8 cellular contexts compared by ENCODE assay signal in the genomic region with DNA sequence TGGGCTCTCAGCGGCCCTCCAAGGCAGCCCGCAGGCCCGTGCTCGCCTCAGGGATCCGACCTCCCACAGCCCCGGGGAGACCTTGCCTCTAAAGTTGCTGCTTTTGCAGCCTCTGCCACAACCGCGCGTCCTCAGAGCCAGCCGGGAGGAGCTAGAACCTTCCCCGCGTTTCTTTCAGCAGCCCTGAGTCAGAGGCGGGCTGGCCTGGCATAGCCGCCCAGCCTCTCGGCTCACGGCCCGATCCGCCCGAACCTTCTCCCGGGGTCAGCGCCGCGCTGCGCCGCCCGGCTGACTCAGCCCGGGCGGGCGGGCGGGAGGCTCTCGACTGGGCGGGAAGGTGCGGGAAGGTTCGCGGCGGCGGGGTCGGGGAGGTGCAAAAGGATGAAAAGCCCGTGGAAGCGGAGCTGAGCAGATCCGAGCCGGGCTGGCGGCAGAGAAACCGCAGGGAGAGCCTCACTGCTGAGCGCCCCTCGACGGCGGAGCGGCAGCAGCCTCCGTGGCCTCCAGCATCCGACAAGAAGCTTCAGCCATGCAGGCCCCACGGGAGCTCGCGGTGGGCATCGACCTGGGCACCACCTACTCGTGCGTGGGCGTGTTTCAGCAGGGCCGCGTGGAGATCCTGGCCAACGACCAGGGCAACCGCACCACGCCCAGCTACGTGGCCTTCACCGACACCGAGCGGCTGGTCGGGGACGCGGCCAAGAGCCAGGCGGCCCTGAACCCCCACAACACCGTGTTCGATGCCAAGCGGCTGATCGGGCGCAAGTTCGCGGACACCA. TPM values are rescaled to one million over a fixed set of nuclear protein-coding genes. Genes with fewer than 3 reads are reported as not detected.
DNase-seq lines count a peak whose midpoint lies in the region; ATAC-seq, FAIRE-seq and TF ChIP-seq lines count a peak whose summit lies in the region.
"Not testable (repeated sequence)": the region's sequence is repeated elsewhere in the genome, so short reads cannot be mapped to it uniquely, and the experiment has no call there.
"Had no signal": no experiment of that assay in that cellular context is flagged by ENCODE, and none has a peak within 500 bp of the region (broad histone marks: within the 10 kb centered on the region; RNA-seq: fewer than 3 reads in every experiment).

No MANE protein-coding gene starts in this region.

- TF ChIP-seq EP300 in H1 (IDR thresholded peaks at IDR 0.05; ENCODE audit: borderline replicate concordance in 1 of 2, low read depth in 2 of 2, low read length in 2 of 2), result not testable (repeated sequence)

- not testable (repeated sequence) for H3K14ac ChIP-seq in H1 (ENCODE audit: insufficient read length)

- peak overlapping the region; percentile 26 to 55; a peak in 3 of 4 replicates for H3K4me2 ChIP-seq in H1 (ENCODE audit: insufficient read depth in 1 of 2, low read depth in 2 of 2, low read length in 2 of 2)

- 0 out of 2 replicates have a peak overlapping the region, but pooled peaks have one; percentile 19 for H3K18ac ChIP-seq in H1 (ENCODE audit: extremely low read depth, low read length)

- ATAC-seq in activated naive CD4-positive, alpha-beta T cell treated with anti-CD3 and anti-CD28 coated beads, Interleukin-2, amount 50 U/mL, for 72 hours, result peak; percentile 50 to 57
- ATAC-seq in Right ventricle myocardium superior (ENCODE audit: poor library complexity), result peak; percentile 73
- peak; percentile 72 for ATAC-seq in lung (ENCODE audit: insufficient read depth, low FRiP score)

- H3K23ac ChIP-seq in H1 (ENCODE audit: insufficient read length), result not testable (repeated sequence)

- CTCF ChIA-PET in RWPE1 (lab: Yijun Ruan, JAX); H1 (lab: Charles Lee; ENCODE audit: partially characterized antibody): not testable (repeated sequence)

- not testable (repeated sequence) for H4K91ac ChIP-seq in H1 (replicated peaks; ENCODE audit: insufficient read length, low read length)

- not testable (repeated sequence) for H3K36me3 Mint-ChIP-seq in activated naive CD4-positive, alpha-beta T cell treated with anti-CD3 and anti-CD28 coated beads, Interleukin-2, amount 50 U/mL, for 72 hours

- H3K4me3 ChIP-seq in H1 (ENCODE audit: extremely low read depth in 1 of 4, insufficient read depth in 2 of 4, low read depth in 3 of 4, low read length in 4 of 4) (peak overlapping the region in 2 of 4 experiments; percentile 12 to 42; a peak in 4 of 8 replicates), skin epidermis (peak overlapping the region in 4 of 7 experiments; percentile 14 to 30 (median 23))
- not testable (repeated sequence) for H3K4me3 ChIP-seq in lung

- not testable (repeated sequence) for H2BK12ac ChIP-seq in H1 (ENCODE audit: low read depth, low read length)

- not testable (repeated sequence) for H3K9me3 Mint-ChIP-seq in activated naive CD4-positive, alpha-beta T cell treated with anti-CD3 and anti-CD28 coated beads, Interleukin-2, amount 50 U/mL, for 72 hours

- not testable (repeated sequence) for TF ChIP-seq POLR2A in H1 (IDR thresholded peaks at IDR 0.05; ENCODE audit: control extremely low read depth in 1 of 2, low read depth in 2 of 2, low read length in 2 of 2)

- H4K8ac ChIP-seq in H1 (ENCODE audit: extremely low read depth, insufficient read depth, low read length), result not testable (repeated sequence)

- TF ChIP-seq CTCF in RWPE1 (conservative IDR thresholded peaks at IDR 0.05; ENCODE audit: low read depth); H1 (IDR thresholded peaks at IDR 0.05; ENCODE audit: control extremely low read depth in 1 of 3, insufficient read depth in 1 of 3, low read depth in 1 of 3, low read length in 3 of 3); lung (IDR thresholded peaks at IDR 0.05; ENCODE audit: control extremely low read depth, extremely low read depth): not testable (repeated sequence)

- not testable (repeated sequence) for H4K20me1 ChIP-seq in H1 (replicated peaks in 1 of 2; ENCODE audit: control insufficient read depth in 1 of 2, insufficient read depth in 2 of 2, low read length in 2 of 2)

- not testable (repeated sequence) for H3K9ac ChIP-seq in H1 (replicated peaks in 1 of 4; ENCODE audit: extremely low read depth in 1 of 4, low read depth in 3 of 4, low read length in 3 of 4)

- intact Hi-C loops in Right ventricle myocardium superior (cut with DNase I), result not testable (repeated sequence)

- H2AFZ ChIP-seq in H1 (ENCODE audit: low read length), result not testable (repeated sequence)

- not testable (repeated sequence) for H3K9me3 ChIP-seq in H1 (ENCODE audit: insufficient read depth in 2 of 2, low read depth in 1 of 2, low read length in 1 of 2); lung (ENCODE audit: control insufficient read depth in 2 of 2, insufficient read depth in 1 of 2, low read length in 1 of 2)

- not testable (repeated sequence) for H3K27ac Mint-ChIP-seq in activated naive CD4-positive, alpha-beta T cell treated with anti-CD3 and anti-CD28 coated beads, Interleukin-2, amount 50 U/mL, for 72 hours

- peak; percentile 55 for DNase-seq in EL
- DNase-seq in RWPE1 (ENCODE audit: low spot score), result peak; percentile 78
- DNase-seq in activated naive CD4-positive, alpha-beta T cell treated with anti-CD3 and anti-CD28 coated beads, Interleukin-2, amount 50 U/mL, for 72 hours (ENCODE audit: low spot score in 2 of 2), result not testable (repeated sequence)
- peak; percentile 23 to 83 for DNase-seq in H1 (ENCODE audit: low read depth in 1 of 2, low spot score in 2 of 2)
- peak; percentile 56 for DNase-seq in Right ventricle myocardium superior
- peak; percentile 32 for DNase-seq in lung (ENCODE audit: low spot score)

- FAIRE-seq in H1 (lab: Jason Lieb, UNC), result not testable (repeated sequence)

- H3K4ac ChIP-seq in H1 (replicated peaks; ENCODE audit: insufficient read length, low read depth, low read length), result not testable (repeated sequence)

- H3K27ac ChIP-seq in RWPE1; H1 (ENCODE audit: low read depth, low read length); lung (ENCODE audit: low read depth in 1 of 2, low read length in 1 of 2); skin epidermis: not testable (repeated sequence)

- H3K56ac ChIP-seq in H1 (replicated peaks; ENCODE audit: insufficient read length, low read depth, low read length), result not testable (repeated sequence)

- H2BK15ac ChIP-seq in H1 (ENCODE audit: low read length), result not testable (repeated sequence)

- 33% methylated on average over 28 of the region's 78 CpGs; no CpG with 5 or more reads in 1 of the 2 experiments for WGBS in H1 (ENCODE audit: extremely low coverage in 1 of 2, insufficient coverage in 1 of 2, insufficient read length in 1 of 2, insufficient replicate concordance in 2 of 2, low coverage in 1 of 2, low lambda C conversion rate in 2 of 2, missing lambda C conversion rate in 1 of 2), 2 experiments
- WGBS in lung, 2 donors, result 29 to 37% methylated on average over 51 to 58 of the region's 78 CpGs

- not testable (repeated sequence) for H3K4me1 ChIP-seq in H1 (replicated peaks in 1 of 4; ENCODE audit: control insufficient read depth in 3 of 4, insufficient read depth in 4 of 4, low read length in 3 of 4); lung (ENCODE audit: control insufficient read depth in 2 of 2, insufficient read depth in 2 of 2, low read length in 2 of 2)

- not testable (repeated sequence) for TF ChIP-seq RAD21 in H1 (IDR thresholded peaks at IDR 0.05 in 1 of 2, conservative IDR thresholded peaks at IDR 0.05 in 1 of 2; ENCODE audit: low read depth in 2 of 2, low read length in 2 of 2)

- not testable (repeated sequence) for H2BK120ac ChIP-seq in H1 (replicated peaks; ENCODE audit: low read depth, low read length)

- H2BK20ac ChIP-seq in H1 (ENCODE audit: low read length), result not testable (repeated sequence)

- POLR2A ChIA-PET in RWPE1 (lab: Yijun Ruan, JAX; ENCODE audit: low non-redundant PET); H1 (lab: Charles Lee; ENCODE audit: partially characterized antibody): not testable (repeated sequence)

- H3K27me3 ChIP-seq in H1 (replicated peaks in 1 of 4; ENCODE audit: control insufficient read depth in 3 of 4, extremely low read depth in 1 of 4, insufficient read depth in 3 of 4, low read length in 3 of 4), result peaks cover 0 to 23% (median 13%) of the 10 kb centered on the region in 4 experiments; a peak in 5 of 7 replicates
- H3K27me3 ChIP-seq in lung (ENCODE audit: control insufficient read depth, insufficient read depth), result not testable (repeated sequence)

- H3K79me2 ChIP-seq in H1 (ENCODE audit: control insufficient read depth in 1 of 2, insufficient read depth in 2 of 2, low read length in 2 of 2), result not testable (repeated sequence)

- H3K79me1 ChIP-seq in H1 (ENCODE audit: low read depth, low read length), result not testable (repeated sequence)

- not testable (repeated sequence) for H3K36me3 ChIP-seq in H1 (ENCODE audit: control insufficient read depth in 2 of 4, insufficient read depth in 4 of 4, low read length in 3 of 4); lung (ENCODE audit: control insufficient read depth in 2 of 2, insufficient read depth in 2 of 2, low read length in 2 of 2)

- H2AK5ac ChIP-seq in H1 (ENCODE audit: low read depth, low read length), result not testable (repeated sequence)

- H3K23me2 ChIP-seq in H1 (ENCODE audit: low read depth, low read length), result not testable (repeated sequence)

- H2BK5ac ChIP-seq in H1 (ENCODE audit: low read depth, low read length), result not testable (repeated sequence)

- not testable (repeated sequence) for H4K5ac ChIP-seq in H1 (ENCODE audit: insufficient read length, low read depth, low read length)

RNA-seq across cellular contexts. Expression of a gene that starts 25.0 kb away (rescaled TPM):
- not detected for total RNA-seq in activated naive CD4-positive, alpha-beta T cell treated with anti-CD3 and anti-CD28 coated beads, Interleukin-2, amount 50 U/mL, for 72 hours
- not detected in 2 replicates for total RNA-seq in H1 (2021; fragmentation: NEBNext Ultra II Directional; extraction: Animal tissue kit (Norgen Biotek cat#: 25700))
- polyA plus RNA-seq in H1 (2011; rRNA removed) (not detected in 2 replicates), lung (10 to 100 TPM in 1 of 2 donors, 1 to 10 TPM in 1; 1.8 to 79.0 TPM)
- polyA plus RNA-seq in H1 (2011; cell fraction: cytosol; rRNA removed), result not detected
- polyA plus RNA-seq in H1 (2011; cell fraction: nucleus; rRNA removed), result not detected
- not detected in 4 replicates for polyA plus RNA-seq in H1 (2012, experiment 1 of 2)
- polyA plus RNA-seq in H1 (2012, experiment 2 of 2), result not detected
- not detected for polyA plus RNA-seq in H1 (2013, experiment 1 of 2)
- polyA plus RNA-seq in H1 (2013, experiment 2 of 2), result not detected
- not detected in 2 replicates for polyA minus RNA-seq in H1 (2011; rRNA and poly(A)+ RNA removed)
- polyA minus RNA-seq in H1 (2011; cell fraction: cytosol; rRNA and poly(A)+ RNA removed), result not detected
- not detected for polyA minus RNA-seq in H1 (2011; cell fraction: nucleus; rRNA and poly(A)+ RNA removed)
- total RNA-seq in Right ventricle myocardium superior (1.8 TPM), lung (10 to 100 TPM in 1 of 2 donors, 1 to 10 TPM in 1; 9.9 to 15.7 TPM)
- total RNA-seq: activated T-helper 1 cell treated with anti-CD3 and anti-CD28 coated beads, Interleukin-12 subunit alpha, Interleukin-12 subunit beta, Interleukin-2, Interleukin-4 antibody, amounts not matched to agents 30 ng/mL and 10 ng/mL and 1 ng/mL, durations not matched to agents 14 hours and 24 hours and 36 hours had no signal

RNA-seq across cellular contexts. Expression of a gene that starts 56.3 kb away (rescaled TPM):
- total RNA-seq in activated naive CD4-positive, alpha-beta T cell treated with anti-CD3 and anti-CD28 coated beads, Interleukin-2, amount 50 U/mL, for 72 hours, result under 1 TPM; 0.16 to 0.59 TPM
- total RNA-seq in H1 (2021; fragmentation: NEBNext Ultra II Directional; extraction: Animal tissue kit (Norgen Biotek cat#: 25700)), result not detected in 2 replicates
- polyA plus RNA-seq in H1 (2011; rRNA removed) (not detected in 2 replicates), lung (100 to 1,000 TPM in 1 of 2 donors, 10 to 100 TPM in 1; 27.1 to 211 TPM)
- not detected for polyA plus RNA-seq in H1 (2011; cell fraction: cytosol; rRNA removed)
- polyA plus RNA-seq in H1 (2011; cell fraction: nucleus; rRNA removed), result not detected
- not detected in 4 replicates for polyA plus RNA-seq in H1 (2012, experiment 1 of 2)
- polyA plus RNA-seq in H1 (2012, experiment 2 of 2), result not detected
- polyA plus RNA-seq in H1 (2013, experiment 1 of 2), result not detected
- not detected for polyA plus RNA-seq in H1 (2013, experiment 2 of 2)
- not detected in 2 replicates for polyA minus RNA-seq in H1 (2011; rRNA and poly(A)+ RNA removed)
- not detected for polyA minus RNA-seq in H1 (2011; cell fraction: cytosol; rRNA and poly(A)+ RNA removed)
- not detected for polyA minus RNA-seq in H1 (2011; cell fraction: nucleus; rRNA and poly(A)+ RNA removed)
- total RNA-seq in Right ventricle myocardium superior (23.0 TPM), lung (100 to 1,000 TPM in 1 of 2 donors, 10 to 100 TPM in 1; 33.3 to 110 TPM)
- total RNA-seq: activated T-helper 1 cell treated with anti-CD3 and anti-CD28 coated beads, Interleukin-12 subunit alpha, Interleukin-12 subunit beta, Interleukin-2, Interleukin-4 antibody, amounts not matched to agents 30 ng/mL and 10 ng/mL and 1 ng/mL, durations not matched to agents 14 hours and 24 hours and 36 hours had no signal

RNA-seq across cellular contexts. Expression of a gene that starts 57.0 kb away (rescaled TPM):
- total RNA-seq in activated naive CD4-positive, alpha-beta T cell treated with anti-CD3 and anti-CD28 coated beads, Interleukin-2, amount 50 U/mL, for 72 hours, result under 1 TPM in 1 of 2 donors, not detected in 1; 0.21 TPM
- total RNA-seq in H1 (2021; fragmentation: NEBNext Ultra II Directional; extraction: Animal tissue kit (Norgen Biotek cat#: 25700)), result not detected in 2 replicates
- polyA plus RNA-seq in H1 (2011; rRNA removed) (0.05 and 0.11 TPM in 2 replicates), lung (10 to 100 TPM in 1 of 2 donors, 1 to 10 TPM in 1; 9.0 to 12.0 TPM)
- polyA plus RNA-seq in H1 (2011; cell fraction: cytosol; rRNA removed), result 0.05 TPM
- polyA plus RNA-seq in H1 (2011; cell fraction: nucleus; rRNA removed), result 0.03 TPM
- not detected in 4 replicates for polyA plus RNA-seq in H1 (2012, experiment 1 of 2)
- polyA plus RNA-seq in H1 (2012, experiment 2 of 2), result not detected
- 0.02 TPM for polyA plus RNA-seq in H1 (2013, experiment 1 of 2)
- polyA plus RNA-seq in H1 (2013, experiment 2 of 2), result 0.02 TPM
- polyA minus RNA-seq in H1 (2011; rRNA and poly(A)+ RNA removed), result 0.20 TPM in 1 of 2 replicates, not detected in the other
- not detected for polyA minus RNA-seq in H1 (2011; cell fraction: cytosol; rRNA and poly(A)+ RNA removed)
- polyA minus RNA-seq in H1 (2011; cell fraction: nucleus; rRNA and poly(A)+ RNA removed), result not detected
- total RNA-seq in Right ventricle myocardium superior (17.5 TPM), lung (10 to 100 TPM in 1 of 2 donors, 1 to 10 TPM in 1; 6.8 to 12.3 TPM)
- total RNA-seq: activated T-helper 1 cell treated with anti-CD3 and anti-CD28 coated beads, Interleukin-12 subunit alpha, Interleukin-12 subunit beta, Interleukin-2, Interleukin-4 antibody, amounts not matched to agents 30 ng/mL and 10 ng/mL and 1 ng/mL, durations not matched to agents 14 hours and 24 hours and 36 hours had no signal

Comparison
In these comparisons a context has a peak if more than half of its experiments do, and no peak if none do; other contexts are left out.
1. RNA of a gene that starts 56.3 kb away (total RNA-seq): 33.3 to 110 TPM in lung and 23.0 TPM in Right ventricle myocardium superior (single experiment); 0.16 to 0.59 TPM in activated naive CD4-positive, alpha-beta T cell treated with anti-CD3 and anti-CD28 coated beads, Interleukin-2, amount 50 U/mL, for 72 hours and not detected in H1; every median in the first group is over 10 times any median in the second.
2. Peak in every context shown above with its lines, with median percentiles within 50 percentile points of each other: ATAC-seq.